Comparison of ENCODE assay signal across 2 cellular contexts in genomic region chr22:46272762-46273431, GRCh38.
TF ChIP-seq lines count a peak whose summit lies in the region.

No MANE protein-coding gene starts in this region.

TF ChIP-seq in HepG2, 621 proteins besides CTCF, POLR2A, EP300 and RAD21:
- TF ChIP-seq RBFOX2 (IDR thresholded peaks at IDR 0.05; ENCODE audit: low read depth, low read length) (peak; percentile 28; the same call in 1 of the 2 replicates), AGO2 (optimal IDR thresholded peaks at IDR 0.05; ENCODE audit: low read depth, low read length) (peak; percentile 77), JUND (CRISPR knock-in tag; IDR thresholded peaks at IDR 0.05) (no peak)

TF ChIP-seq in IMR-90, 13 proteins besides CTCF, POLR2A, EP300 and RAD21:
- TF ChIP-seq MXI1 (IDR thresholded peaks at IDR 0.05; ENCODE audit: borderline replicate concordance, low read depth, low read length), result no peak
